ENCODE assay signal across 8 cellular contexts in genomic region chr6:42891199-42891722, GRCh38. TPM values are rescaled to one million over a fixed set of nuclear protein-coding genes. Genes with fewer than 3 reads are reported as not detected.
DNase-seq lines count a peak whose midpoint lies in the region; ATAC-seq and TF ChIP-seq lines count a peak whose summit lies in the region.

No MANE protein-coding gene starts in this region.

- H3K4me3 ChIP-seq in GM08714 (ENCODE audit: low read length) (peak overlapping the region; percentile 78; the same call in 1 of the 2 replicates), fibroblast of villous mesenchyme (ENCODE audit: low read depth, low read length) (peak overlapping the region; percentile 94), rectal smooth muscle tissue (ENCODE audit: low read length) (peak overlapping the region; percentile 75)

- H3K27me3 ChIP-seq in rectal smooth muscle tissue (ENCODE audit: control insufficient read depth, insufficient read depth, low read length) = no peaks in the 10 kb centered on the region

- H3K4me1 Mint-ChIP-seq in T-helper 17 cell = peaks cover 6% of the 10 kb centered on the region

- ATAC-seq in T-helper 17 cell (no peak), GM21447 (IDR thresholded peaks at IDR 0.05; ENCODE audit: unreplicated experiment) (no peak)

- no peaks in the 10 kb centered on the region for H3K9me3 ChIP-seq in T-helper 17 cell (ENCODE audit: control insufficient read depth, low read length, poor library complexity, severe bottlenecking)

- peak overlapping the region; percentile 82 for H3K27ac ChIP-seq in rectal smooth muscle tissue (ENCODE audit: low read depth, low read length)

- H3K27ac Mint-ChIP-seq in T-helper 17 cell = peak overlapping the region; percentile 94

- DNase-seq in T-helper 17 cell (no peak), fibroblast of villous mesenchyme (ENCODE audit: low read depth) (no peak), NCI-H1694 (lab: John Stamatoyannopoulos, UW) (no peak), 8988T (no peak), NCI-H748 treated with DMSO at 0.1 percent for 48 hours (lab: John Stamatoyannopoulos, UW) (no peak)

- H3K27me3 Mint-ChIP-seq in T-helper 17 cell = no peaks in the 10 kb centered on the region

- peak overlapping the region; percentile 96 for H3K4me3 Mint-ChIP-seq in T-helper 17 cell

- TF ChIP-seq CTCF in fibroblast of villous mesenchyme (IDR thresholded peaks at IDR 0.05; ENCODE audit: insufficient read depth, low read depth, low read length) = no peak

- H3K36me3 ChIP-seq in rectal smooth muscle tissue (ENCODE audit: control insufficient read depth, insufficient read depth, low read length) = no peaks in the 10 kb centered on the region

- H3K36me3 Mint-ChIP-seq in T-helper 17 cell (ENCODE audit: low read depth) = no peaks in the 10 kb centered on the region

- H3K4me1 ChIP-seq in rectal smooth muscle tissue (ENCODE audit: control insufficient read depth, insufficient read depth, low read length) = peaks cover 3% of the 10 kb centered on the region

- peak overlapping the region; percentile 81 for H3K9ac ChIP-seq in rectal smooth muscle tissue (ENCODE audit: low read length)

RNA-seq across cellular contexts. Expression of gene RPL7L1, which starts 11.8 kb away (rescaled TPM):
- total RNA-seq in T-helper 17 cell (10 to 100 TPM; 61.7 to 73.9 TPM), fibroblast of villous mesenchyme (117 and 157 TPM in 2 replicates)

RNA-seq across cellular contexts. Expression of gene PTCRA, which starts 24.6 kb away (rescaled TPM):
- total RNA-seq in T-helper 17 cell = 10 to 100 TPM in 1 of 2 donors, 1 to 10 TPM in 1; 1.8 to 35.0 TPM
- total RNA-seq in fibroblast of villous mesenchyme = not detected in 2 replicates

RNA-seq across cellular contexts. Expression of gene CNPY3, which starts 38.0 kb away (rescaled TPM):
- 10 to 100 TPM; 45.7 to 51.9 TPM for total RNA-seq in T-helper 17 cell
- total RNA-seq in fibroblast of villous mesenchyme = 26.7 and 36.7 TPM in 2 replicates
